In genomic region chr1:67500413-67500959, GRCh38 we compare ENCODE assay signal across 8 cellular contexts.
DNase-seq lines count a peak whose midpoint lies in the region; TF ChIP-seq lines count a peak whose summit lies in the region.

No MANE protein-coding gene starts in this region.

- H3K18ac ChIP-seq in H9 (ENCODE audit: insufficient read length, low read depth, low read length), result no peak overlapping the region

- H3T11ph ChIP-seq in H9 (ENCODE audit: low read length), result no peak overlapping the region

- H3K27ac ChIP-seq in H9 (ENCODE audit: insufficient read length, low read depth, low read length) (no peak overlapping the region), neural progenitor cell (no peak overlapping the region), stomach (no peak overlapping the region)

- H3K23ac ChIP-seq in H9 (ENCODE audit: insufficient read length, low read depth, low read length), result no peak overlapping the region

- H3K14ac ChIP-seq in H9 (ENCODE audit: insufficient read depth, low read length), result no peak overlapping the region

- intact Hi-C loops in stomach (cut with DNase I; ENCODE audit: low total_unique reads), result loop anchor here (5.0 kb wide), 1 partner anchor 273 kb away; no protein-coding TSS in a partner anchor

- no peaks in the 10 kb centered on the region for H3K23me2 ChIP-seq in H9 (ENCODE audit: insufficient read length, low read depth, low read length, poor library complexity, severe bottlenecking)

- no peak overlapping the region for H4K91ac ChIP-seq in H9 (ENCODE audit: insufficient read length, low read depth, low read length)

- H3F3A ChIP-seq in neural progenitor cell (ENCODE audit: low read depth), result no peaks in the 10 kb centered on the region

- H3K4me1 Mint-ChIP-seq in H9 (peaks cover 0 to 2% of the 10 kb centered on the region in 2 experiments; a peak in 2 of 4 replicates), neural progenitor cell (no peaks in the 10 kb centered on the region)

- H2AK5ac ChIP-seq in H9 (ENCODE audit: insufficient read length, low read length), result no peak overlapping the region

- H2AFZ ChIP-seq in H9 (ENCODE audit: low read length) (no peak overlapping the region), neural progenitor cell (replicated peaks) (peak overlapping the region; percentile 94)

- H4K8ac ChIP-seq in H9 (replicated peaks; ENCODE audit: insufficient read length, low read depth, low read length), result no peak overlapping the region

- H3K4me2 ChIP-seq in H9 (ENCODE audit: insufficient read depth, insufficient read length, low read length), result peak overlapping the region; percentile 31
- H3K4me2 ChIP-seq in neural progenitor cell, result peak overlapping the region; percentile 64

- no peak overlapping the region for H4K5ac ChIP-seq in H9 (ENCODE audit: insufficient read length, low read depth, low read length)

- H3K27me3 ChIP-seq in H9 (ENCODE audit: insufficient read depth, low read length) (peaks cover 2% of the 10 kb centered on the region; the same call in 1 of the 2 replicates), neural progenitor cell (peaks cover 15% of the 10 kb centered on the region), stomach (peaks cover 0 to 6% (median 0%) of the 10 kb centered on the region in 3 donors)

- no peak overlapping the region for H2BK5ac ChIP-seq in H9 (ENCODE audit: insufficient read length, low read length)

- no peak overlapping the region for H2BK15ac ChIP-seq in H9 (ENCODE audit: low read depth, low read length)

- H2BK20ac ChIP-seq in H9 (ENCODE audit: low read depth, low read length, poor library complexity, severe bottlenecking), result no peak overlapping the region

- H3K4me3 ChIP-seq in LNCaP clone FGC (ENCODE audit: low read depth, low read length), result no peak overlapping the region
- H3K4me3 ChIP-seq in fibroblast of the aortic adventitia (ENCODE audit: low read depth, low read length), result no peak overlapping the region
- H3K4me3 ChIP-seq in neural progenitor cell, result no peak overlapping the region
- no peak overlapping the region for H3K4me3 ChIP-seq in stomach

- no peak overlapping the region for H3K27ac Mint-ChIP-seq in H9
- no peak overlapping the region for H3K27ac Mint-ChIP-seq in neural progenitor cell

- no peak overlapping the region for H3K56ac ChIP-seq in H9 (ENCODE audit: insufficient read length, low read depth, low read length)

- H3K9ac ChIP-seq in H9 (ENCODE audit: extremely low read depth, insufficient read length, low read length) (no peak overlapping the region), neural progenitor cell (no peak overlapping the region)

- H3K36me3 ChIP-seq in neural progenitor cell, result no peaks in the 10 kb centered on the region
- no peaks in the 10 kb centered on the region for H3K36me3 ChIP-seq in stomach

- H3K4me3 Mint-ChIP-seq in H9 (peak overlapping the region in 1 of 2 experiments; percentile 15; a peak in 2 of 5 replicates), neural progenitor cell (peak overlapping the region; percentile 58)

- TF ChIP-seq POLR2A in stomach (IDR thresholded peaks at IDR 0.05), result no peak

- H3K4me1 ChIP-seq in H9 (ENCODE audit: insufficient read depth, low read length) (no peaks in the 10 kb centered on the region), neural progenitor cell (no peaks in the 10 kb centered on the region), stomach (peaks cover 0 to 6% (median 5%) of the 10 kb centered on the region in 4 donors)

- no peaks in the 10 kb centered on the region for H3K36me3 Mint-ChIP-seq in H9 (ENCODE audit: insufficient read depth in 1 of 3, low read depth in 3 of 3)
- H3K36me3 Mint-ChIP-seq in neural progenitor cell, result no peaks in the 10 kb centered on the region

- no peaks in the 10 kb centered on the region for H3K79me1 ChIP-seq in H9 (ENCODE audit: insufficient read depth, low read depth, low read length, poor library complexity, severe bottlenecking)

- no peak for TF ChIP-seq EP300 in stomach (IDR thresholded peaks at IDR 0.05)

- peak; percentile 99 for TF ChIP-seq CTCF in H9 (conservative IDR thresholded peaks at IDR 0.05)
- TF ChIP-seq CTCF in LNCaP clone FGC (IDR thresholded peaks at IDR 0.05; ENCODE audit: control insufficient read depth, extremely low read depth, insufficient read depth), result peak; percentile 97
- peak; percentile 99 for TF ChIP-seq CTCF in fibroblast of the aortic adventitia (IDR thresholded peaks at IDR 0.05; ENCODE audit: insufficient read depth, low read length)
- peak; percentile 99 for TF ChIP-seq CTCF in neural progenitor cell (IDR thresholded peaks at IDR 0.05)
- peak in 5 of 7 experiments; percentile 88 to 96 (median 92) for TF ChIP-seq CTCF in stomach (IDR thresholded peaks at IDR 0.05)

- H3K79me2 ChIP-seq in H9 (ENCODE audit: insufficient read depth, low read length), result no peaks in the 10 kb centered on the region
- no peaks in the 10 kb centered on the region for H3K79me2 ChIP-seq in neural progenitor cell (ENCODE audit: low read depth)

- no peak overlapping the region for H3K4ac ChIP-seq in H9 (ENCODE audit: low read depth, low read length)

- H3K27me3 Mint-ChIP-seq in H9 (ENCODE audit: low read depth) (peaks cover 74% of the 10 kb centered on the region), neural progenitor cell (ENCODE audit: insufficient read depth, low read depth) (peaks cover 13% of the 10 kb centered on the region)

- WGBS in H9 (ENCODE audit: extremely low coverage, insufficient read length, low lambda C conversion rate), result no CpG with 5 or more reads among the region's 18 CpGs
- 1 to 4% (median 2%) methylated on average over 17 to 18 of the region's 18 CpGs for WGBS in stomach, 5 donors

- H3K9me3 ChIP-seq in H9 (ENCODE audit: control insufficient read depth, low read depth, low read length), result no peaks in the 10 kb centered on the region
- H3K9me3 ChIP-seq in neural progenitor cell (ENCODE audit: low read depth), result no peaks in the 10 kb centered on the region
- no peaks in the 10 kb centered on the region for H3K9me3 ChIP-seq in stomach

- H4K20me1 ChIP-seq in H9 (ENCODE audit: control insufficient read depth, insufficient read depth, insufficient read length), result no peaks in the 10 kb centered on the region
- no peaks in the 10 kb centered on the region for H4K20me1 ChIP-seq in neural progenitor cell (ENCODE audit: low read depth)

- peak; percentile 83 for DNase-seq in GDM1 (lab: John Stamatoyannopoulos, UW)
- peak; percentile 94 for DNase-seq in H9
- DNase-seq in LNCaP clone FGC (ENCODE audit: low read depth), result peak; percentile 63
- peak; percentile 85 for DNase-seq in RKO (ENCODE audit: low spot score)
- DNase-seq in activated T-helper 1 cell treated with Interleukin-2 at 50 U/mL for 16 hours (ENCODE audit: low read depth), result peak; percentile 75
- peak; percentile 81 for DNase-seq in fibroblast of the aortic adventitia (ENCODE audit: low read depth)
- peak; percentile 94 for DNase-seq in neural progenitor cell (ENCODE audit: low spot score)
- DNase-seq in stomach, result peak; percentile 91

- H3K9me3 Mint-ChIP-seq in H9 (no peaks in the 10 kb centered on the region; a peak in 1 of 5 replicates), neural progenitor cell (no peaks in the 10 kb centered on the region)

- H2BK120ac ChIP-seq in H9 (ENCODE audit: low read depth, low read length, poor library complexity, severe bottlenecking), result no peak overlapping the region

- H2BK12ac ChIP-seq in H9 (ENCODE audit: insufficient read length, low read depth, low read length), result no peak overlapping the region
